Comparison of ENCODE assay signal across 9 cellular contexts in genomic region chr9:614421-614820, GRCh38.
DNase-seq lines count a peak whose midpoint lies in the region; ATAC-seq, FAIRE-seq and TF ChIP-seq lines count a peak whose summit lies in the region.
"Had no signal": no experiment of that assay in that cellular context is flagged by ENCODE, and none has a peak within 500 bp of the region (broad histone marks: within the 10 kb centered on the region; RNA-seq: fewer than 3 reads in every experiment).

No MANE protein-coding gene starts in this region.

- H3K9me3 ChIP-seq in SU-DHL-6 (ENCODE audit: insufficient read depth, low read length) (no peaks in the 10 kb centered on the region), trophoblast cell (ENCODE audit: insufficient read depth, low read depth, low read length) (no peaks in the 10 kb centered on the region)

- peaks cover 60% of the 10 kb centered on the region for H3F3A ChIP-seq in SU-DHL-6 (ENCODE audit: insufficient read depth)

- peaks cover 96% of the 10 kb centered on the region for H3K79me2 ChIP-seq in SU-DHL-6 (ENCODE audit: insufficient read depth, low read length)
- H3K79me2 ChIP-seq in trophoblast cell (ENCODE audit: control insufficient read depth, insufficient read depth, low read length, poor library complexity), result no peaks in the 10 kb centered on the region

- no peaks in the 10 kb centered on the region for H4K20me1 ChIP-seq in SU-DHL-6 (ENCODE audit: low read depth, low read length)

- H2BK120ac ChIP-seq in trophoblast cell (ENCODE audit: insufficient read depth, low read length, poor library complexity), result no peak overlapping the region

- no peak overlapping the region for H3K23ac ChIP-seq in trophoblast cell (ENCODE audit: low read length)

- peak overlapping the region; percentile 3 for H2BK5ac ChIP-seq in trophoblast cell (ENCODE audit: low read depth, low read length, poor library complexity)

- no CpG with 5 or more reads among the region's 4 CpGs for WGBS in trophoblast cell (ENCODE audit: extremely low coverage, insufficient coverage, insufficient read length)

- peaks cover 17% of the 10 kb centered on the region for H3K79me1 ChIP-seq in trophoblast cell (ENCODE audit: low read length)

- H4K8ac ChIP-seq in trophoblast cell (ENCODE audit: low read depth, low read length), result no peak overlapping the region

- H3K27ac ChIP-seq in SU-DHL-6 (ENCODE audit: low read depth, low read length), result peak overlapping the region; percentile 81
- H3K27ac ChIP-seq in trophoblast cell (ENCODE audit: low read depth, low read length), result peak overlapping the region; percentile 24

- H3K36me3 ChIP-seq in SU-DHL-6 (ENCODE audit: low read length) (peaks cover 8% of the 10 kb centered on the region; the same call in 1 of the 2 replicates), trophoblast cell (ENCODE audit: control insufficient read depth in 1 of 2, insufficient read depth in 2 of 2, low read length in 2 of 2) (no peaks in the 10 kb centered on the region)

- peak overlapping the region; percentile 40 for H3K4me2 ChIP-seq in SU-DHL-6 (ENCODE audit: low read depth, low read length, poor library complexity, severe bottlenecking)
- H3K4me2 ChIP-seq in trophoblast cell (ENCODE audit: low read length), result no peak overlapping the region

- H3K9ac ChIP-seq in SU-DHL-6 (ENCODE audit: low read length) (peak overlapping the region; percentile 25; the same call in 1 of the 2 replicates), trophoblast cell (ENCODE audit: low read length) (no peak overlapping the region)

- no peak overlapping the region for H3K18ac ChIP-seq in trophoblast cell (ENCODE audit: low read length)

- no peaks in the 10 kb centered on the region for H3K27me3 ChIP-seq in SU-DHL-6 (ENCODE audit: low read length)
- H3K27me3 ChIP-seq in trophoblast cell (ENCODE audit: insufficient read depth, low read length), result no peaks in the 10 kb centered on the region

- no peak overlapping the region for H2AFZ ChIP-seq in SU-DHL-6 (ENCODE audit: low read depth, low read length, severe bottlenecking)
- no peak overlapping the region for H2AFZ ChIP-seq in trophoblast cell (ENCODE audit: insufficient read depth, low read length, poor library complexity)

- no peak for FAIRE-seq in frontal cortex (lab: Jason Lieb, UNC)

- peaks cover 7 to 9% of the 10 kb centered on the region in 2 experiments for H3K4me1 ChIP-seq in trophoblast cell (ENCODE audit: control insufficient read depth in 1 of 2, insufficient read depth in 2 of 2, low read length in 2 of 2)

- H3K4me3 ChIP-seq in SU-DHL-6 (ENCODE audit: insufficient read depth, low read length, poor library complexity, severe bottlenecking) (no peak overlapping the region), trophoblast cell (ENCODE audit: low read depth, low read length) (no peak overlapping the region)

- no peak for TF ChIP-seq CTCF in SU-DHL-6 (IDR thresholded peaks at IDR 0.05; ENCODE audit: insufficient read depth, low read length, poor library complexity, severe bottlenecking)

- no peak overlapping the region for H4K12ac ChIP-seq in trophoblast cell (ENCODE audit: low read depth, low read length)

- H2AK5ac ChIP-seq in trophoblast cell (ENCODE audit: low read length), result no peak overlapping the region

- peak overlapping the region; percentile 56 for H4K91ac ChIP-seq in trophoblast cell (ENCODE audit: low read depth, low read length)

- H3K14ac ChIP-seq in trophoblast cell (ENCODE audit: low read length), result no peak overlapping the region

- H3K9me2 ChIP-seq in SU-DHL-6 (replicated peaks; ENCODE audit: insufficient read depth, low read length), result no peaks in the 10 kb centered on the region

- ATAC-seq in HG03469 (IDR thresholded peaks at IDR 0.05; ENCODE audit: unreplicated experiment), result no peak

- DNase-seq in COLO829 (ENCODE audit: low spot score) (peak; percentile 28), globus pallidus (ENCODE audit: low spot score) (peak; percentile 38), trophoblast cell (no peak), NCI-H526 treated with DMSO at 0.1 percent for 48 hours (lab: John Stamatoyannopoulos, UW) (no peak), frontal cortex (ENCODE audit: low spot score in 2 of 2) (no peak), inferior parietal cortex (ENCODE audit: extremely low spot score) (no peak)
- DNase-seq: GOT3 had no signal

- H2BK12ac ChIP-seq in trophoblast cell (ENCODE audit: low read length), result peak overlapping the region; percentile 2

- H3K4ac ChIP-seq in trophoblast cell (ENCODE audit: low read depth, low read length), result no peak overlapping the region

Comparison
In these comparisons a context has a peak if more than half of its experiments do, and no peak if none do; other contexts are left out.
1. DNase-seq: peak in COLO829 (single experiment) and globus pallidus (single experiment); none in trophoblast cell (0 of 2), NCI-H526 treated with DMSO at 0.1 percent for 48 hours (single experiment), frontal cortex (0 of 2) and inferior parietal cortex (single experiment).